In genomic region chr14:75064205-75064567, GRCh38 we compare ENCODE assay signal across 8 cellular contexts. TPM values are rescaled to one million over a fixed set of nuclear protein-coding genes. Genes with fewer than 3 reads are reported as not detected.
A peak's percentile ranks its signal among the peaks of the same experiment; 100 is the strongest.
DNase-seq lines count a peak whose midpoint lies in the region; ATAC-seq, FAIRE-seq and TF ChIP-seq lines count a peak whose summit lies in the region.

No MANE protein-coding gene starts in this region.

- peak overlapping the region; percentile 88 for H3K27ac Mint-ChIP-seq in activated T-cell treated with anti-CD3 and anti-CD28 coated beads, Interleukin-2, amount 50 U/mL, for 72 hours
- peak overlapping the region; percentile 82 to 97 (median 94) for H3K27ac Mint-ChIP-seq in immature natural killer cell

- peak in 1 of 2 donors; percentile 34 for ATAC-seq in activated T-cell treated with anti-CD3 and anti-CD28 coated beads, Interleukin-2, amount 50 U/mL, for 72 hours (replicated peaks in 1 of 2)

- peaks cover 41% of the 10 kb centered on the region for H3K4me1 Mint-ChIP-seq in activated T-cell treated with anti-CD3 and anti-CD28 coated beads, Interleukin-2, amount 50 U/mL, for 72 hours (ENCODE audit: low read depth)
- peaks cover 22 to 26% of the 10 kb centered on the region in 2 donors for H3K4me1 Mint-ChIP-seq in immature natural killer cell

- peaks cover 0 to 10% (median 0%) of the 10 kb centered on the region in 3 donors for H3K36me3 ChIP-seq in tibial nerve

- H3K4me3 ChIP-seq in WI38 (ENCODE audit: low read depth, low read length) (peak overlapping the region; percentile 94), tibial nerve (peak overlapping the region; percentile 54 to 90 (median 65))

- TF ChIP-seq CTCF in WI38 (IDR thresholded peaks at IDR 0.05; ENCODE audit: low read depth, low read length) (no peak), tibial nerve (IDR thresholded peaks at IDR 0.05) (no peak)

- 52 to 54% methylated on average over 8 of the region's 8 CpGs for WGBS in tibial nerve, 2 donors

- peak overlapping the region; percentile 25 to 85 (median 82) for H3K27ac ChIP-seq in tibial nerve

- no peak for TF ChIP-seq POLR2A in tibial nerve (IDR thresholded peaks at IDR 0.05)

- FAIRE-seq in urothelium cell line (lab: Jason Lieb, UNC): no peak

- TF ChIP-seq EP300 in tibial nerve (IDR thresholded peaks at IDR 0.05): no peak

- H3K4me3 Mint-ChIP-seq in activated T-cell treated with anti-CD3 and anti-CD28 coated beads, Interleukin-2, amount 50 U/mL, for 72 hours: peak overlapping the region; percentile 97
- H3K4me3 Mint-ChIP-seq in immature natural killer cell: peak overlapping the region; percentile 99 to 100 (median 100)

- no peaks in the 10 kb centered on the region for H3K9me3 Mint-ChIP-seq in activated T-cell treated with anti-CD3 and anti-CD28 coated beads, Interleukin-2, amount 50 U/mL, for 72 hours
- H3K9me3 Mint-ChIP-seq in immature natural killer cell: no peaks in the 10 kb centered on the region

- H3K9me3 ChIP-seq in tibial nerve: no peaks in the 10 kb centered on the region

- H3K27me3 Mint-ChIP-seq in activated T-cell treated with anti-CD3 and anti-CD28 coated beads, Interleukin-2, amount 50 U/mL, for 72 hours (ENCODE audit: low read depth): no peaks in the 10 kb centered on the region
- peaks cover 0 to 4% (median 2%) of the 10 kb centered on the region in 3 donors for H3K27me3 Mint-ChIP-seq in immature natural killer cell (ENCODE audit: low read depth in 3 of 3)

- H3K4me1 ChIP-seq in tibial nerve: peaks cover 0 to 40% (median 25%) of the 10 kb centered on the region in 4 donors

- DNase-seq in activated T-cell treated with anti-CD3 and anti-CD28 coated beads, Interleukin-2, amount 50 U/mL, for 72 hours: no peak
- DNase-seq in activated T-cell treated with anti-CD3 and anti-CD28 coated beads for 4 hours: no peak
- DNase-seq in immature natural killer cell: no peak
- DNase-seq in tibial nerve (ENCODE audit: low spot score in 2 of 2): no peak
- DNase-seq in OCI-M2 (lab: John Stamatoyannopoulos, UW; ENCODE audit: unreplicated experiment): no peak
- DNase-seq in urothelium cell line (ENCODE audit: low spot score): no peak
- DNase-seq in SW 1271 (lab: John Stamatoyannopoulos, UW): no peak

- no peaks in the 10 kb centered on the region for H3K27me3 ChIP-seq in tibial nerve

- H3K36me3 Mint-ChIP-seq in activated T-cell treated with anti-CD3 and anti-CD28 coated beads, Interleukin-2, amount 50 U/mL, for 72 hours (ENCODE audit: insufficient read depth in 2 of 2): peaks cover 7 to 21% of the 10 kb centered on the region in 2 donors
- H3K36me3 Mint-ChIP-seq in immature natural killer cell: peaks cover 3 to 4% (median 3%) of the 10 kb centered on the region in 3 donors

RNA-seq across cellular contexts. Expression of gene ACYP1, which starts 0.4 kb away (rescaled TPM):
- total RNA-seq in activated T-cell treated with anti-CD3 and anti-CD28 coated beads, Interleukin-2, amount 50 U/mL, for 72 hours: 10 to 100 TPM; 40.5 to 44.9 TPM
- polyA plus RNA-seq in immature natural killer cell: 10 to 100 TPM; 14.1 to 19.6 (median 15.4) TPM
- total RNA-seq in tibial nerve: 10 to 100 TPM in 2 of 4 donors, 1 to 10 TPM in 2; 4.2 to 24.3 (median 9.9) TPM

RNA-seq across cellular contexts. Expression of gene ZC2HC1C, which starts 5.3 kb away (rescaled TPM):
- total RNA-seq in activated T-cell treated with anti-CD3 and anti-CD28 coated beads, Interleukin-2, amount 50 U/mL, for 72 hours: 1 to 10 TPM; 1.2 to 3.0 TPM
- polyA plus RNA-seq in immature natural killer cell: under 1 TPM in 1 of 3 donors, not detected in 2; 0.58 TPM
- 1 to 10 TPM in 3 of 4 donors, under 1 TPM in 1; 0.78 to 3.1 (median 1.2) TPM for total RNA-seq in tibial nerve

RNA-seq across cellular contexts. Expression of gene MLH3, which starts 12.9 kb away (rescaled TPM):
- 10 to 100 TPM; 16.9 to 19.3 TPM for total RNA-seq in activated T-cell treated with anti-CD3 and anti-CD28 coated beads, Interleukin-2, amount 50 U/mL, for 72 hours
- 10 to 100 TPM in 1 of 3 donors, 1 to 10 TPM in 1, under 1 TPM in 1; 0.38 to 12.9 (median 6.3) TPM for polyA plus RNA-seq in immature natural killer cell
- total RNA-seq in tibial nerve: 10 to 100 TPM; 26.4 to 48.1 (median 36.0) TPM
